In genomic region chr18:11980555-11981382, GRCh38 we compare ENCODE assay signal across 1 cellular context.
TF ChIP-seq lines count a peak whose summit lies in the region.

No MANE protein-coding gene starts in this region.

TF ChIP-seq in HepG2, 621 proteins besides CTCF, POLR2A, EP300 and RAD21 (continued from another document and continues in another):
- no peak for TF ChIP-seq ZBTB49 (CRISPR knock-in tag; IDR thresholded peaks at IDR 0.05; ENCODE audit: borderline replicate concordance)
- no peak for TF ChIP-seq NFE2L2 (IDR thresholded peaks at IDR 0.05; ENCODE audit: low read length)
- TF ChIP-seq SNAPC4 (CRISPR knock-in tag; IDR thresholded peaks at IDR 0.05) = 0 out of 2 replicates have a peak, but pooled peaks have one; percentile 32
- no peak; a peak in 1 of 4 replicates for TF ChIP-seq ATF4 (CRISPR knock-in tag; IDR thresholded peaks at IDR 0.05)
- no peak for TF ChIP-seq ZNF382 (CRISPR knock-in tag; IDR thresholded peaks at IDR 0.05; ENCODE audit: borderline replicate concordance)
- TF ChIP-seq ZMYM4 (CRISPR knock-in tag; IDR thresholded peaks at IDR 0.05) = peak; percentile 80; the same call in 1 of the 2 replicates
- TF ChIP-seq ZNF367 (CRISPR knock-in tag; IDR thresholded peaks at IDR 0.05; ENCODE audit: borderline replicate concordance) = peak; percentile 87; the same call in 1 of the 2 replicates
- TF ChIP-seq ZNF205 (CRISPR knock-in tag; IDR thresholded peaks at IDR 0.05) = no peak
- TF ChIP-seq HBP1 (CRISPR knock-in tag; IDR thresholded peaks at IDR 0.05; ENCODE audit: low read depth) = no peak
- TF ChIP-seq ZNF644 (CRISPR knock-in tag; IDR thresholded peaks at IDR 0.05; ENCODE audit: low read depth) = no peak
- TF ChIP-seq TAF1 (CRISPR knock-in tag; IDR thresholded peaks at IDR 0.05) = peak; percentile 87
- TF ChIP-seq ZNF329 (CRISPR knock-in tag; IDR thresholded peaks at IDR 0.05; ENCODE audit: low read depth) = no peak; the same call in 1 of the 2 replicates
- no peak for TF ChIP-seq JARID2 (CRISPR knock-in tag; IDR thresholded peaks at IDR 0.05; ENCODE audit: insufficient replicate concordance)
- TF ChIP-seq ZNF672 (CRISPR knock-in tag; IDR thresholded peaks at IDR 0.05) = no peak
- no peak for TF ChIP-seq CBX5 (CRISPR knock-in tag; IDR thresholded peaks at IDR 0.05; ENCODE audit: borderline replicate concordance)
- TF ChIP-seq ZNF605 (CRISPR knock-in tag; IDR thresholded peaks at IDR 0.05) = 0 out of 2 replicates have a peak, but pooled peaks have one; percentile 73
- TF ChIP-seq ZNF256 (CRISPR knock-in tag; conservative IDR thresholded peaks at IDR 0.05) = peak; percentile 74; the same call in 1 of the 2 replicates
- TF ChIP-seq RXRA (CRISPR knock-in tag; IDR thresholded peaks at IDR 0.05) = peak; percentile 87
- peak; percentile 66 for TF ChIP-seq ZNF609 (CRISPR knock-in tag; IDR thresholded peaks at IDR 0.05; ENCODE audit: borderline replicate concordance)
- no peak for TF ChIP-seq ZFYVE20 (CRISPR knock-in tag; IDR thresholded peaks at IDR 0.05; ENCODE audit: borderline replicate concordance, low read depth)
- TF ChIP-seq DMTF1 (CRISPR knock-in tag; IDR thresholded peaks at IDR 0.05) = 0 out of 2 replicates have a peak, but pooled peaks have one; percentile 54
- TF ChIP-seq GATAD2A (CRISPR knock-in tag; IDR thresholded peaks at IDR 0.05) = peak; percentile 15; the same call in 1 of the 2 replicates
- no peak for TF ChIP-seq ZNF264 (CRISPR knock-in tag; IDR thresholded peaks at IDR 0.05)
- no peak for TF ChIP-seq SMARCC2 (IDR thresholded peaks at IDR 0.05)
- TF ChIP-seq PHF5A (CRISPR knock-in tag; IDR thresholded peaks at IDR 0.05; ENCODE audit: low read depth, unreplicated experiment) = peak; percentile 68
- TF ChIP-seq ZNF724P (CRISPR knock-in tag; IDR thresholded peaks at IDR 0.05; ENCODE audit: borderline replicate concordance) = peak; percentile 86
- no peak for TF ChIP-seq NCOA5 (CRISPR knock-in tag; IDR thresholded peaks at IDR 0.05)
- no peak for TF ChIP-seq HNRNPUL1 (IDR thresholded peaks at IDR 0.05; ENCODE audit: low read depth, low read length)
- TF ChIP-seq MTF2 (CRISPR knock-in tag; IDR thresholded peaks at IDR 0.05; ENCODE audit: borderline replicate concordance) = peak; percentile 48; the same call in 1 of the 2 replicates
- no peak for TF ChIP-seq RFX3 (CRISPR knock-in tag; IDR thresholded peaks at IDR 0.05)
- peak; percentile 28; the same call in 1 of the 2 replicates for TF ChIP-seq KDM1A (CRISPR knock-in tag; IDR thresholded peaks at IDR 0.05)
- peak; percentile 87 for TF ChIP-seq ZSCAN21 (CRISPR knock-in tag; IDR thresholded peaks at IDR 0.05; ENCODE audit: borderline replicate concordance)
- TF ChIP-seq ETV5 (CRISPR knock-in tag; IDR thresholded peaks at IDR 0.05; ENCODE audit: borderline replicate concordance) = no peak
- TF ChIP-seq STAT6 (CRISPR knock-in tag; IDR thresholded peaks at IDR 0.05; ENCODE audit: borderline replicate concordance) = no peak; the same call in 1 of the 2 replicates
- no peak for TF ChIP-seq RFX1 (IDR thresholded peaks at IDR 0.05)
- TF ChIP-seq BHLHE40 (IDR thresholded peaks at IDR 0.05; ENCODE audit: low read length) = peak; percentile 88
- TF ChIP-seq ZFP82 (CRISPR knock-in tag; IDR thresholded peaks at IDR 0.05; ENCODE audit: borderline replicate concordance) = no peak
- peak; percentile 99 for TF ChIP-seq ZFX (CRISPR knock-in tag; IDR thresholded peaks at IDR 0.05; ENCODE audit: low read depth)
- peak; percentile 96 for TF ChIP-seq BCL3 (CRISPR knock-in tag; IDR thresholded peaks at IDR 0.05)
- TF ChIP-seq ZNF263 (CRISPR knock-in tag; IDR thresholded peaks at IDR 0.05) = peak; percentile 70; the same call in 1 of the 2 replicates
- no peak for TF ChIP-seq ZNF10 (CRISPR knock-in tag; IDR thresholded peaks at IDR 0.05; ENCODE audit: borderline replicate concordance, low read depth)
- peak; percentile 38 for TF ChIP-seq PITX1 (CRISPR knock-in tag; IDR thresholded peaks at IDR 0.05)
